Comparison of ENCODE assay signal across 9 cellular contexts in the genomic region with DNA sequence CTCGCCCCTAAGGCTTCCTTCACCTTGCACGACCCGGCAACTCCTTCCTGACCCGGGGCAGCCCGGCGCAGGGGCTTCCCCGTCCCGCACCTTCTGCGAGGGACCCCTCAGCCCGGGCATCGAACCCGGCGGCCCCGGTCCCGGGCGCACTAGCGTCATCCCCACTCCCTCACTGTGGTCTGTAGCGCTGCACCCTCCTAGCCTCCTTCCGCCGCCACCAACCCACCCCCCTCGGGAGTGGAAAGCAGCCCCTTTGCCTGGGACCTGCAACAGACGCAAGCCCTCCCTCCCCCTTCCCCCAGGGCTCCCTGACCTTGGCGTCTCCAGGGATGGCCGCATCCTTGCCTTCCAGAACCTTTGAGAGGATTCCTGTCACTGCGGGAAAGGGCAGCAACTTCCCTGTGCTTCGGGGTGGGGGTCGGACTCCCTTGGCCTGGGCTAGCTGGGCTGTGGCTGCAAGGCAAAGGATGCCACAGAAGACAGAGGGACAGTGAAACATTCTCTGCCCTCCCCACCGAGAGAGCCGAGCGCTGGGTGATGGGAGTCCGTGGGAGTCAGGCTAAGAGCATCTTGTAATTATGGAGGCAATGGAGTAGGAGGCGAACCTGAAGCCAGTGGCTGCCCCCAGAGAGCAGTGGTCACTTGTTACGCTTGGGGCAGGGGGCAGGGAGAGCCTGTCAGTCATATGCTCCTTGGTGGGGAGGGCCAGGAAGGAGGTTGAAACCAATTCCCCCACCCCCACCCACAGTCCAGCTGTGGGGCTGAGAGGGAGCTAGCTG. TPM values are rescaled to one million over a fixed set of nuclear protein-coding genes. Genes with fewer than 3 reads are reported as not detected.
DNase-seq lines count a peak whose midpoint lies in the region; ATAC-seq, FAIRE-seq and TF ChIP-seq lines count a peak whose summit lies in the region.
"Had no signal": no experiment of that assay in that cellular context is flagged by ENCODE, and none has a peak within 500 bp of the region (broad histone marks: within the 10 kb centered on the region; RNA-seq: fewer than 3 reads in every experiment).

No MANE protein-coding gene starts in this region.

- H3K4me1 Mint-ChIP-seq in activated T-cell treated with anti-CD3 and anti-CD28 coated beads, Interleukin-2, amount 50 U/mL, for 72 hours (ENCODE audit: low read depth) = peaks cover 13% of the 10 kb centered on the region
- H3K4me1 Mint-ChIP-seq in stimulated activated memory B cell treated with anti-CD40 and anti-IgM and Interleukin-4, amounts not matched to agents 10 μg/mL and 1 μg/mL and 100 μg/mL, for 72 hours = peaks cover 60% of the 10 kb centered on the region

- peaks cover 9% of the 10 kb centered on the region for H3K27me3 ChIP-seq in iPS-15b (ENCODE audit: control insufficient read depth, insufficient read depth, low read length)

- no peak overlapping the region for H3K27ac Mint-ChIP-seq in activated T-cell treated with anti-CD3 and anti-CD28 coated beads, Interleukin-2, amount 50 U/mL, for 72 hours
- H3K27ac Mint-ChIP-seq in stimulated activated memory B cell treated with anti-CD40 and anti-IgM and Interleukin-4, amounts not matched to agents 10 μg/mL and 1 μg/mL and 100 μg/mL, for 72 hours = peak overlapping the region; percentile 21

- peaks cover 6% of the 10 kb centered on the region for H3K4me1 ChIP-seq in iPS-15b (ENCODE audit: control insufficient read depth, insufficient read depth, low read length)

- peak; percentile 80 for FAIRE-seq in GM12891 (lab: Jason Lieb, UNC)
- FAIRE-seq: islet of Langerhans had no signal

- no peak for TF ChIP-seq POLR2A in GM12891 (IDR thresholded peaks at IDR 0.05; ENCODE audit: low read depth, low read length)

- peak overlapping the region; percentile 44 for H3K27ac ChIP-seq in 22Rv1

- no peaks in the 10 kb centered on the region for H3K9me3 ChIP-seq in iPS-15b (ENCODE audit: control insufficient read depth, insufficient read depth, low read length)

- ATAC-seq in activated T-cell treated with anti-CD3 and anti-CD28 coated beads, Interleukin-2, amount 50 U/mL, for 72 hours (replicated peaks in 1 of 2) = peak; percentile 48 to 57
- peak; percentile 40 for ATAC-seq in stimulated activated memory B cell treated with anti-CD40 and anti-IgM and Interleukin-4, amounts not matched to agents 10 μg/mL and 1 μg/mL and 100 μg/mL, for 72 hours
- no peak for ATAC-seq in GM21528 (IDR thresholded peaks at IDR 0.05; ENCODE audit: low FRiP score, unreplicated experiment)

- no peaks in the 10 kb centered on the region for H3K9me3 Mint-ChIP-seq in activated T-cell treated with anti-CD3 and anti-CD28 coated beads, Interleukin-2, amount 50 U/mL, for 72 hours
- H3K9me3 Mint-ChIP-seq in stimulated activated memory B cell treated with anti-CD40 and anti-IgM and Interleukin-4, amounts not matched to agents 10 μg/mL and 1 μg/mL and 100 μg/mL, for 72 hours = no peaks in the 10 kb centered on the region

- H3K4me3 Mint-ChIP-seq in activated T-cell treated with anti-CD3 and anti-CD28 coated beads, Interleukin-2, amount 50 U/mL, for 72 hours = peak overlapping the region; percentile 75 to 77
- H3K4me3 Mint-ChIP-seq in stimulated activated memory B cell treated with anti-CD40 and anti-IgM and Interleukin-4, amounts not matched to agents 10 μg/mL and 1 μg/mL and 100 μg/mL, for 72 hours = peak overlapping the region; percentile 75

- peaks cover 5 to 9% of the 10 kb centered on the region in 2 donors for H3K36me3 Mint-ChIP-seq in activated T-cell treated with anti-CD3 and anti-CD28 coated beads, Interleukin-2, amount 50 U/mL, for 72 hours (ENCODE audit: insufficient read depth in 2 of 2)
- peaks cover 32% of the 10 kb centered on the region for H3K36me3 Mint-ChIP-seq in stimulated activated memory B cell treated with anti-CD40 and anti-IgM and Interleukin-4, amounts not matched to agents 10 μg/mL and 1 μg/mL and 100 μg/mL, for 72 hours

- peaks cover 37% of the 10 kb centered on the region for H3K27me3 Mint-ChIP-seq in activated T-cell treated with anti-CD3 and anti-CD28 coated beads, Interleukin-2, amount 50 U/mL, for 72 hours (ENCODE audit: low read depth)
- no peaks in the 10 kb centered on the region for H3K27me3 Mint-ChIP-seq in stimulated activated memory B cell treated with anti-CD40 and anti-IgM and Interleukin-4, amounts not matched to agents 10 μg/mL and 1 μg/mL and 100 μg/mL, for 72 hours

- H3K9ac ChIP-seq in iPS-15b (ENCODE audit: low read depth, low read length) = peak overlapping the region; percentile 54

- peaks cover 36% of the 10 kb centered on the region for H3K36me3 ChIP-seq in iPS-15b (ENCODE audit: control insufficient read depth, insufficient read depth, low read length)

- peak overlapping the region; percentile 77 for H3K4me3 ChIP-seq in iPS-15b (ENCODE audit: low read depth, low read length)

- no peak for DNase-seq in GM12891 (ENCODE audit: insufficient read length, low spot score)
- DNase-seq in activated T-cell treated with anti-CD3 and anti-CD28 coated beads, Interleukin-2, amount 50 U/mL, for 72 hours = peak; percentile 18 to 25
- no peak for DNase-seq in NCI-H2196 treated with DMSO at 0.1 percent for 48 hours (lab: John Stamatoyannopoulos, UW; ENCODE audit: unreplicated experiment)
- DNase-seq in activated CD8-positive, alpha-beta memory T cell treated with anti-CD3 and anti-CD28 coated beads for 24 hours = no peak

- TF ChIP-seq CTCF in 22Rv1 (IDR thresholded peaks at IDR 0.05) = no peak

TF ChIP-seq in GM12891, 5 proteins besides CTCF, POLR2A, EP300 and RAD21:
- TF ChIP-seq TAF1 (IDR thresholded peaks at IDR 0.05; ENCODE audit: low read depth, low read length) = no peak
- no peak for TF ChIP-seq PAX5 (IDR thresholded peaks at IDR 0.05; ENCODE audit: insufficient read depth, low read length, severe bottlenecking)
- no peak for TF ChIP-seq SPI1 (IDR thresholded peaks at IDR 0.05; ENCODE audit: low read depth, low read length)
- TF ChIP-seq POLR2AphosphoS5 (IDR thresholded peaks at IDR 0.05; ENCODE audit: low read depth, low read length) = no peak
- no peak for TF ChIP-seq POU2F2 (IDR thresholded peaks at IDR 0.05; ENCODE audit: low read depth, low read length)

RNA-seq across cellular contexts. Expression of gene TMEM132A, which starts 0.8 kb away (rescaled TPM):
- polyA plus RNA-seq in GM12891 (2012; ENCODE audit: low read depth, missing spikeins) = 7.5 TPM
- 1 to 10 TPM; 2.4 to 3.5 TPM for total RNA-seq in activated T-cell treated with anti-CD3 and anti-CD28 coated beads, Interleukin-2, amount 50 U/mL, for 72 hours

RNA-seq across cellular contexts. Expression of gene TMEM109, which starts 11.1 kb away (rescaled TPM):
- 46.5 TPM for polyA plus RNA-seq in GM12891 (2012; ENCODE audit: low read depth, missing spikeins)
- total RNA-seq in activated T-cell treated with anti-CD3 and anti-CD28 coated beads, Interleukin-2, amount 50 U/mL, for 72 hours = 10 to 100 TPM; 61.9 to 66.3 TPM

RNA-seq across cellular contexts. Expression of gene PRPF19, which starts 18.7 kb away (rescaled TPM):
- polyA plus RNA-seq in GM12891 (2012; ENCODE audit: low read depth, missing spikeins) = 114 TPM
- total RNA-seq in activated T-cell treated with anti-CD3 and anti-CD28 coated beads, Interleukin-2, amount 50 U/mL, for 72 hours = 100 to 1,000 TPM; 139 to 175 TPM

RNA-seq across cellular contexts. Expression of gene SLC15A3, which starts 26.9 kb away (rescaled TPM):
- 73.0 TPM for polyA plus RNA-seq in GM12891 (2012; ENCODE audit: low read depth, missing spikeins)
- 1 to 10 TPM; 3.5 to 4.1 TPM for total RNA-seq in activated T-cell treated with anti-CD3 and anti-CD28 coated beads, Interleukin-2, amount 50 U/mL, for 72 hours

RNA-seq across cellular contexts. Expression of gene CD6, which starts 46.4 kb away (rescaled TPM):
- polyA plus RNA-seq in GM12891 (2012; ENCODE audit: low read depth, missing spikeins) = 5.0 TPM
- 100 to 1,000 TPM; 298 to 313 TPM for total RNA-seq in activated T-cell treated with anti-CD3 and anti-CD28 coated beads, Interleukin-2, amount 50 U/mL, for 72 hours

Comparison
In these comparisons a context has a peak if more than half of its experiments do, and no peak if none do; other contexts are left out.
1. DNase-seq: peak in activated T-cell treated with anti-CD3 and anti-CD28 coated beads, Interleukin-2, amount 50 U/mL, for 72 hours (2 of 2); none in GM12891 (single experiment), NCI-H2196 treated with DMSO at 0.1 percent for 48 hours (single experiment) and activated CD8-positive, alpha-beta memory T cell treated with anti-CD3 and anti-CD28 coated beads for 24 hours (single experiment).